Comparison of ENCODE assay signal across 1 cellular context in genomic region chr10:24901686-24902399, GRCh38.
TF ChIP-seq lines count a peak whose summit lies in the region.

No MANE protein-coding gene starts in this region.

TF ChIP-seq in K562, 482 proteins besides CTCF, POLR2A, EP300 and RAD21 (continued from another document and continues in another):
- TF ChIP-seq, protein P1, sequence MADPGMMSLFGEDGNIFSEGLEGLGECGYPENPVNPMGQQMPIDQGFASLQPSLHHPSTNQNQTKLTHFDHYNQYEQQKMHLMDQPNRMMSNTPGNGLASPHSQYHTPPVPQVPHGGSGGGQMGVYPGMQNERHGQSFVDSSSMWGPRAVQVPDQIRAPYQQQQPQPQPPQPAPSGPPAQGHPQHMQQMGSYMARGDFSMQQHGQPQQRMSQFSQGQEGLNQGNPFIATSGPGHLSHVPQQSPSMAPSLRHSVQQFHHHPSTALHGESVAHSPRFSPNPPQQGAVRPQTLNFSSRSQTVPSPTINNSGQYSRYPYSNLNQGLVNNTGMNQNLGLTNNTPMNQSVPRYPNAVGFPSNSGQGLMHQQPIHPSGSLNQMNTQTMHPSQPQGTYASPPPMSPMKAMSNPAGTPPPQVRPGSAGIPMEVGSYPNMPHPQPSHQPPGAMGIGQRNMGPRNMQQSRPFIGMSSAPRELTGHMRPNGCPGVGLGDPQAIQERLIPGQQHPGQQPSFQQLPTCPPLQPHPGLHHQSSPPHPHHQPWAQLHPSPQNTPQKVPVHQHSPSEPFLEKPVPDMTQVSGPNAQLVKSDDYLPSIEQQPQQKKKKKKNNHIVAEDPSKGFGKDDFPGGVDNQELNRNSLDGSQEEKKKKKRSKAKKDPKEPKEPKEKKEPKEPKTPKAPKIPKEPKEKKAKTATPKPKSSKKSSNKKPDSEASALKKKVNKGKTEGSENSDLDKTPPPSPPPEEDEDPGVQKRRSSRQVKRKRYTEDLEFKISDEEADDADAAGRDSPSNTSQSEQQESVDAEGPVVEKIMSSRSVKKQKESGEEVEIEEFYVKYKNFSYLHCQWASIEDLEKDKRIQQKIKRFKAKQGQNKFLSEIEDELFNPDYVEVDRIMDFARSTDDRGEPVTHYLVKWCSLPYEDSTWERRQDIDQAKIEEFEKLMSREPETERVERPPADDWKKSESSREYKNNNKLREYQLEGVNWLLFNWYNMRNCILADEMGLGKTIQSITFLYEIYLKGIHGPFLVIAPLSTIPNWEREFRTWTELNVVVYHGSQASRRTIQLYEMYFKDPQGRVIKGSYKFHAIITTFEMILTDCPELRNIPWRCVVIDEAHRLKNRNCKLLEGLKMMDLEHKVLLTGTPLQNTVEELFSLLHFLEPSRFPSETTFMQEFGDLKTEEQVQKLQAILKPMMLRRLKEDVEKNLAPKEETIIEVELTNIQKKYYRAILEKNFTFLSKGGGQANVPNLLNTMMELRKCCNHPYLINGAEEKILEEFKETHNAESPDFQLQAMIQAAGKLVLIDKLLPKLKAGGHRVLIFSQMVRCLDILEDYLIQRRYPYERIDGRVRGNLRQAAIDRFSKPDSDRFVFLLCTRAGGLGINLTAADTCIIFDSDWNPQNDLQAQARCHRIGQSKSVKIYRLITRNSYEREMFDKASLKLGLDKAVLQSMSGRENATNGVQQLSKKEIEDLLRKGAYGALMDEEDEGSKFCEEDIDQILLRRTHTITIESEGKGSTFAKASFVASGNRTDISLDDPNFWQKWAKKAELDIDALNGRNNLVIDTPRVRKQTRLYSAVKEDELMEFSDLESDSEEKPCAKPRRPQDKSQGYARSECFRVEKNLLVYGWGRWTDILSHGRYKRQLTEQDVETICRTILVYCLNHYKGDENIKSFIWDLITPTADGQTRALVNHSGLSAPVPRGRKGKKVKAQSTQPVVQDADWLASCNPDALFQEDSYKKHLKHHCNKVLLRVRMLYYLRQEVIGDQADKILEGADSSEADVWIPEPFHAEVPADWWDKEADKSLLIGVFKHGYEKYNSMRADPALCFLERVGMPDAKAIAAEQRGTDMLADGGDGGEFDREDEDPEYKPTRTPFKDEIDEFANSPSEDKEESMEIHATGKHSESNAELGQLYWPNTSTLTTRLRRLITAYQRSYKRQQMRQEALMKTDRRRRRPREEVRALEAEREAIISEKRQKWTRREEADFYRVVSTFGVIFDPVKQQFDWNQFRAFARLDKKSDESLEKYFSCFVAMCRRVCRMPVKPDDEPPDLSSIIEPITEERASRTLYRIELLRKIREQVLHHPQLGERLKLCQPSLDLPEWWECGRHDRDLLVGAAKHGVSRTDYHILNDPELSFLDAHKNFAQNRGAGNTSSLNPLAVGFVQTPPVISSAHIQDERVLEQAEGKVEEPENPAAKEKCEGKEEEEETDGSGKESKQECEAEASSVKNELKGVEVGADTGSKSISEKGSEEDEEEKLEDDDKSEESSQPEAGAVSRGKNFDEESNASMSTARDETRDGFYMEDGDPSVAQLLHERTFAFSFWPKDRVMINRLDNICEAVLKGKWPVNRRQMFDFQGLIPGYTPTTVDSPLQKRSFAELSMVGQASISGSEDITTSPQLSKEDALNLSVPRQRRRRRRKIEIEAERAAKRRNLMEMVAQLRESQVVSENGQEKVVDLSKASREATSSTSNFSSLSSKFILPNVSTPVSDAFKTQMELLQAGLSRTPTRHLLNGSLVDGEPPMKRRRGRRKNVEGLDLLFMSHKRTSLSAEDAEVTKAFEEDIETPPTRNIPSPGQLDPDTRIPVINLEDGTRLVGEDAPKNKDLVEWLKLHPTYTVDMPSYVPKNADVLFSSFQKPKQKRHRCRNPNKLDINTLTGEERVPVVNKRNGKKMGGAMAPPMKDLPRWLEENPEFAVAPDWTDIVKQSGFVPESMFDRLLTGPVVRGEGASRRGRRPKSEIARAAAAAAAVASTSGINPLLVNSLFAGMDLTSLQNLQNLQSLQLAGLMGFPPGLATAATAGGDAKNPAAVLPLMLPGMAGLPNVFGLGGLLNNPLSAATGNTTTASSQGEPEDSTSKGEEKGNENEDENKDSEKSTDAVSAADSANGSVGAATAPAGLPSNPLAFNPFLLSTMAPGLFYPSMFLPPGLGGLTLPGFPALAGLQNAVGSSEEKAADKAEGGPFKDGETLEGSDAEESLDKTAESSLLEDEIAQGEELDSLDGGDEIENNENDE (IDR thresholded peaks at IDR 0.05; ENCODE audit: low read depth, low read length), result no peak
- TF ChIP-seq, protein P2, sequence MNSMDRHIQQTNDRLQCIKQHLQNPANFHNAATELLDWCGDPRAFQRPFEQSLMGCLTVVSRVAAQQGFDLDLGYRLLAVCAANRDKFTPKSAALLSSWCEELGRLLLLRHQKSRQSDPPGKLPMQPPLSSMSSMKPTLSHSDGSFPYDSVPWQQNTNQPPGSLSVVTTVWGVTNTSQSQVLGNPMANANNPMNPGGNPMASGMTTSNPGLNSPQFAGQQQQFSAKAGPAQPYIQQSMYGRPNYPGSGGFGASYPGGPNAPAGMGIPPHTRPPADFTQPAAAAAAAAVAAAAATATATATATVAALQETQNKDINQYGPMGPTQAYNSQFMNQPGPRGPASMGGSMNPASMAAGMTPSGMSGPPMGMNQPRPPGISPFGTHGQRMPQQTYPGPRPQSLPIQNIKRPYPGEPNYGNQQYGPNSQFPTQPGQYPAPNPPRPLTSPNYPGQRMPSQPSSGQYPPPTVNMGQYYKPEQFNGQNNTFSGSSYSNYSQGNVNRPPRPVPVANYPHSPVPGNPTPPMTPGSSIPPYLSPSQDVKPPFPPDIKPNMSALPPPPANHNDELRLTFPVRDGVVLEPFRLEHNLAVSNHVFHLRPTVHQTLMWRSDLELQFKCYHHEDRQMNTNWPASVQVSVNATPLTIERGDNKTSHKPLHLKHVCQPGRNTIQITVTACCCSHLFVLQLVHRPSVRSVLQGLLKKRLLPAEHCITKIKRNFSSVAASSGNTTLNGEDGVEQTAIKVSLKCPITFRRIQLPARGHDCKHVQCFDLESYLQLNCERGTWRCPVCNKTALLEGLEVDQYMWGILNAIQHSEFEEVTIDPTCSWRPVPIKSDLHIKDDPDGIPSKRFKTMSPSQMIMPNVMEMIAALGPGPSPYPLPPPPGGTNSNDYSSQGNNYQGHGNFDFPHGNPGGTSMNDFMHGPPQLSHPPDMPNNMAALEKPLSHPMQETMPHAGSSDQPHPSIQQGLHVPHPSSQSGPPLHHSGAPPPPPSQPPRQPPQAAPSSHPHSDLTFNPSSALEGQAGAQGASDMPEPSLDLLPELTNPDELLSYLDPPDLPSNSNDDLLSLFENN (IDR thresholded peaks at IDR 0.05; ENCODE audit: low read depth in 2 of 2, low read length in 2 of 2), result no peak
- no peak for TF ChIP-seq SIX5 (IDR thresholded peaks at IDR 0.05; ENCODE audit: borderline replicate concordance in 1 of 2, insufficient read depth in 1 of 2, low read depth in 1 of 2, low read length in 2 of 2)
- no peak for TF ChIP-seq NCOA6 (IDR thresholded peaks at IDR 0.05)
- no peak for TF ChIP-seq POLR3A (IDR thresholded peaks at IDR 0.05; ENCODE audit: borderline replicate concordance, extremely low read depth, insufficient read depth, insufficient read length)
- TF ChIP-seq STAT5B (CRISPR knock-in tag; IDR thresholded peaks at IDR 0.05), result no peak
- TF ChIP-seq MEF2A (IDR thresholded peaks at IDR 0.05; ENCODE audit: control insufficient read depth, low read depth, low read length), result peak; percentile 44; the same call in 1 of the 2 replicates
- no peak for TF ChIP-seq ZNF511 (CRISPR knock-in tag; IDR thresholded peaks at IDR 0.05)
- TF ChIP-seq ZNF586 (CRISPR knock-in tag; conservative IDR thresholded peaks at IDR 0.05), result no peak
- no peak for TF ChIP-seq TGIF2 (CRISPR knock-in tag; IDR thresholded peaks at IDR 0.05)
- peak; percentile 61; the same call in 1 of the 2 replicates for TF ChIP-seq ZEB2 (IDR thresholded peaks at IDR 0.05)
- TF ChIP-seq EGR1 (conservative IDR thresholded peaks at IDR 0.05), result peak; percentile 36
- no peak for TF ChIP-seq RBBP5 (IDR thresholded peaks at IDR 0.05; ENCODE audit: borderline replicate concordance, insufficient read depth, low read length, poor library complexity, severe bottlenecking)
- peak; percentile 28; the same call in 1 of the 2 replicates for TF ChIP-seq MAX (CRISPR knock-in tag; IDR thresholded peaks at IDR 0.05)
- no peak for TF ChIP-seq ZNF431 (CRISPR knock-in tag; IDR thresholded peaks at IDR 0.05)
- no peak for TF ChIP-seq AFF4 (CRISPR knock-in tag; IDR thresholded peaks at IDR 0.05)
- no peak for TF ChIP-seq PHF8 (IDR thresholded peaks at IDR 0.05; ENCODE audit: borderline replicate concordance, low read length)
- TF ChIP-seq ZNF639 (CRISPR knock-in tag; conservative IDR thresholded peaks at IDR 0.05 in 1 of 2, IDR thresholded peaks at IDR 0.05 in 1 of 2), result 0 out of 4 replicates have a peak, but pooled peaks of 1 of the 2 experiments have one; percentile 7
- no peak; a peak in 1 of 4 replicates for TF ChIP-seq BCLAF1 (IDR thresholded peaks at IDR 0.05; ENCODE audit: borderline replicate concordance in 1 of 2, control insufficient read depth in 1 of 2, low read depth in 2 of 2, low read length in 1 of 2)
- no peak for TF ChIP-seq HMG20A (CRISPR knock-in tag; conservative IDR thresholded peaks at IDR 0.05)
- no peak for TF ChIP-seq RHOXF2B (CRISPR knock-in tag; conservative IDR thresholded peaks at IDR 0.05)
- no peak for TF ChIP-seq SREBF2 (CRISPR knock-in tag; IDR thresholded peaks at IDR 0.05)
- no peak; the same call in 1 of the 2 replicates for TF ChIP-seq ETV5 (CRISPR knock-in tag; IDR thresholded peaks at IDR 0.05; ENCODE audit: low read depth)
- no peak for TF ChIP-seq FOXJ3 (CRISPR knock-in tag; IDR thresholded peaks at IDR 0.05)
- TF ChIP-seq TCF7L2 (IDR thresholded peaks at IDR 0.05; ENCODE audit: low read depth, low read length), result no peak
- TF ChIP-seq BHLHE40 (IDR thresholded peaks at IDR 0.05; ENCODE audit: low read length), result no peak
- TF ChIP-seq MCM5 (IDR thresholded peaks at IDR 0.05; ENCODE audit: low read depth), result no peak
- TF ChIP-seq ZNF41 (CRISPR knock-in tag; conservative IDR thresholded peaks at IDR 0.05), result no peak
- TF ChIP-seq NFRKB (IDR thresholded peaks at IDR 0.05; ENCODE audit: low read depth), result no peak
- TF ChIP-seq CREBBP (IDR thresholded peaks at IDR 0.05; ENCODE audit: low read depth, low read length), result no peak
- TF ChIP-seq MEF2D (tag; conservative IDR thresholded peaks at IDR 0.05; ENCODE audit: low read depth), result peak; percentile 68
- no peak for TF ChIP-seq EZH2 (IDR thresholded peaks at IDR 0.05; ENCODE audit: borderline replicate concordance, low read depth, low read length)
- TF ChIP-seq DMBX1 (CRISPR knock-in tag; IDR thresholded peaks at IDR 0.05; ENCODE audit: borderline replicate concordance), result no peak
